In the genomic region with DNA sequence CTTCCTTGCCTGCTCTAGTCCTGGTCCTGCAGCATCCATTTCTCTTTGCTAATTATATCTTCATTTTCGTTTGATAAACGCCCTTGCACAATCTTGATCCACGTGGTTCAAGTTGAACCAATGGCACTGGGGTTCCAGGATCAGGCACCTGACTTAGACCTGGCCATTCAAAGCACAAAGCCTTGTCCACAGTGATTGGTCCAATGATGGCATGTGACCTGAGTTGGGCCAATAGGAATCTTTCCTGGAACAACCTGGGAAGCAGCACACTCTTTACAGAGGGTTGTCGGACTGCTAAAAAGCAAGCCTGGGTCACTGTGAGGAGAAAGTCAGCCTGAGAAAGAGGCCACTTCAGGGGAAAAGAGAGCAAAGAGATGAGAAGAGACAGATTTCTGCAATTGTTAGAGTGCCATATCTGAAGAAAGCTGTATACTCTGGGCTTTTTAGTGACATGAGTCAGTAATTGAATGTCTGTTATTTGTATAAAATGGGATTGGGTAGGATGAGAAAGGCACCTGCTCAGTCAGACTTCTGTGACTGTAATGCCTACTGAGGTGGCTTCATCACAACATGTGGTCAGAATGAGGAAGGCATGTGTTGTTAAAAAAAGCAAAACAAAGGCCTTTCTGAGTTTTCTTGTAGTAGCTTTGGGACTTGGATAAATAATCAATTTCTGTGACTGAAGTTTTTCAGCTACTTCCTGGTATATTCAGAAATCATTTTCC, we compare ENCODE assay signal across 1 cellular context.
TF ChIP-seq lines count a peak whose summit lies in the region.

No MANE protein-coding gene starts in this region.

TF ChIP-seq in K562, 482 proteins besides CTCF, POLR2A, EP300 and RAD21 (continued from another document):
- TF ChIP-seq ZFP30 (CRISPR knock-in tag; IDR thresholded peaks at IDR 0.05; ENCODE audit: borderline replicate concordance) (no peak), RAD51 (IDR thresholded peaks at IDR 0.05; ENCODE audit: borderline replicate concordance, low read depth) (peak; percentile 66; the same call in 1 of the 2 replicates), JUNB (CRISPR knock-in tag; conservative IDR thresholded peaks at IDR 0.05) (no peak), ZNF217 (CRISPR knock-in tag; IDR thresholded peaks at IDR 0.05) (no peak), TOE1 (IDR thresholded peaks at IDR 0.05; ENCODE audit: borderline replicate concordance) (no peak), TOE1 (CRISPR knock-in tag; IDR thresholded peaks at IDR 0.05; ENCODE audit: borderline replicate concordance, low read depth) (no peak), CREM (IDR thresholded peaks at IDR 0.05; ENCODE audit: low read depth) (no peak), MAFG (tag; conservative IDR thresholded peaks at IDR 0.05) (no peak), TARDBP (IDR thresholded peaks at IDR 0.05) (no peak), DPF2 (IDR thresholded peaks at IDR 0.05) (no peak), ZNF347 (CRISPR knock-in tag; IDR thresholded peaks at IDR 0.05; ENCODE audit: low read depth) (no peak), ZNF282 (CRISPR knock-in tag; IDR thresholded peaks at IDR 0.05) (no peak)
- TF ChIP-seq, protein P1, sequence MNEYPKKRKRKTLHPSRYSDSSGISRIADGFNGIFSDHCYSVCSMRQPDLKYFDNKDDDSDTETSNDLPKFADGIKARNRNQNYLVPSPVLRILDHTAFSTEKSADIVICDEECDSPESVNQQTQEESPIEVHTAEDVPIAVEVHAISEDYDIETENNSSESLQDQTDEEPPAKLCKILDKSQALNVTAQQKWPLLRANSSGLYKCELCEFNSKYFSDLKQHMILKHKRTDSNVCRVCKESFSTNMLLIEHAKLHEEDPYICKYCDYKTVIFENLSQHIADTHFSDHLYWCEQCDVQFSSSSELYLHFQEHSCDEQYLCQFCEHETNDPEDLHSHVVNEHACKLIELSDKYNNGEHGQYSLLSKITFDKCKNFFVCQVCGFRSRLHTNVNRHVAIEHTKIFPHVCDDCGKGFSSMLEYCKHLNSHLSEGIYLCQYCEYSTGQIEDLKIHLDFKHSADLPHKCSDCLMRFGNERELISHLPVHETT (CRISPR knock-in tag; conservative IDR thresholded peaks at IDR 0.05 in 1 of 2, IDR thresholded peaks at IDR 0.05 in 1 of 2), result no peak
- TF ChIP-seq, protein P2, sequence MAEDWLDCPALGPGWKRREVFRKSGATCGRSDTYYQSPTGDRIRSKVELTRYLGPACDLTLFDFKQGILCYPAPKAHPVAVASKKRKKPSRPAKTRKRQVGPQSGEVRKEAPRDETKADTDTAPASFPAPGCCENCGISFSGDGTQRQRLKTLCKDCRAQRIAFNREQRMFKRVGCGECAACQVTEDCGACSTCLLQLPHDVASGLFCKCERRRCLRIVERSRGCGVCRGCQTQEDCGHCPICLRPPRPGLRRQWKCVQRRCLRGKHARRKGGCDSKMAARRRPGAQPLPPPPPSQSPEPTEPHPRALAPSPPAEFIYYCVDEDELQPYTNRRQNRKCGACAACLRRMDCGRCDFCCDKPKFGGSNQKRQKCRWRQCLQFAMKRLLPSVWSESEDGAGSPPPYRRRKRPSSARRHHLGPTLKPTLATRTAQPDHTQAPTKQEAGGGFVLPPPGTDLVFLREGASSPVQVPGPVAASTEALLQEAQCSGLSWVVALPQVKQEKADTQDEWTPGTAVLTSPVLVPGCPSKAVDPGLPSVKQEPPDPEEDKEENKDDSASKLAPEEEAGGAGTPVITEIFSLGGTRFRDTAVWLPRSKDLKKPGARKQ (CRISPR knock-in tag; IDR thresholded peaks at IDR 0.05), result no peak
